Comparison of ENCODE assay signal across 13 cellular contexts in the genomic region with DNA sequence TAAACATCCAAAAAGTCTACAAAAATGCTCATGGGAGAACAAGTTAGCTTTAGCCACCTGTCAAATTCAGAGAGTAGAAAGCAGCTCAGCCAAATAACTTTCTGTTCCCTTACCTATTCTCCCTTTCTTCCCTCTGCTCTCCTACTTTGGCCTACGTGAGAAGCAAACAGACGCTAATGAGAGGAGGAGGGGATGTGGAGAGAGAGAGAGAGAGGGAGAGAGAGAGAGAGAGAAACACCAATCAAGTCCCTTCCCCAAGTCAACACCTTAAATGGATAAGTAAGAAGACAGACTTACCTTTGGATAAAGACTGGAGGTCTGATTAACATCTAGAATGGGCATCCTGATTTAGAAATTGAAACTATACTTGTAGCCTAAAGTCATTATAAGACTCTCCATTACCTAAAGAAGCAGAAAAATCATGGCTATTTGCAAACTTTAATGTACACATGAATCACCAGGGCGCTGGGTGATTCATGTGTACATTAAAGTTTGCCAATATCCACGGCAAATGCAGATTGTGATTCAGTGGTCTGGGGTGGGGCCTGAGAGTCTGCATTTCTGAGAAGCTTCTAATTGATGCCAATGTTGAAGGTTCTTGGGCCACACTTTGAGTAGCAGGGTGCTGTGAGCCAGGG. TPM values are rescaled to one million over a fixed set of nuclear protein-coding genes. Genes with fewer than 3 reads are reported as not detected.
A peak's percentile ranks its signal among the peaks of the same experiment; 100 is the strongest.
DNase-seq lines count a peak whose midpoint lies in the region; FAIRE-seq and TF ChIP-seq lines count a peak whose summit lies in the region.
"Had no signal": no experiment of that assay in that cellular context is flagged by ENCODE, and none has a peak within 500 bp of the region (broad histone marks: within the 10 kb centered on the region; RNA-seq: fewer than 3 reads in every experiment).

No MANE protein-coding gene starts in this region.

- H3K36me3 ChIP-seq in ACC112 (ENCODE audit: insufficient read depth, low read length) (no peaks in the 10 kb centered on the region), PC-9 (ENCODE audit: low read depth) (no peaks in the 10 kb centered on the region), fibroblast of lung (ENCODE audit: control insufficient read depth, insufficient read depth, low read length) (no peaks in the 10 kb centered on the region), H7 (replicated peaks; ENCODE audit: control insufficient read depth, insufficient read depth, low read length) (no peaks in the 10 kb centered on the region)

- no peaks in the 10 kb centered on the region for H4K20me1 ChIP-seq in PC-9 (ENCODE audit: insufficient read depth)
- no peaks in the 10 kb centered on the region for H4K20me1 ChIP-seq in fibroblast of lung (ENCODE audit: control insufficient read depth, extremely low read depth, insufficient read depth, low read length)

- intact Hi-C loops in PC-9 (cut with micrococcal nuclease; ENCODE audit: unreplicated experiment), result loop anchor here (5.0 kb wide), 1 partner anchor 524 kb away; no protein-coding TSS in a partner anchor

- H3K9me2 ChIP-seq in PC-9 (ENCODE audit: insufficient read depth), result no peaks in the 10 kb centered on the region

- no peak for DNase-seq in GM12891 (ENCODE audit: insufficient read length, low spot score)
- DNase-seq in PC-9, result peak in 1 of 2 experiments; percentile 76
- peak in 1 of 2 donors; percentile 39 for DNase-seq in fibroblast of lung (ENCODE audit: low read depth in 2 of 2)
- DNase-seq in NCI-H1694 treated with DMSO at 0.1 percent for 48 hours (lab: John Stamatoyannopoulos, UW), result no peak
- no peak for DNase-seq in H7
- no peak for DNase-seq in NCI-H2227 (lab: John Stamatoyannopoulos, UW; ENCODE audit: unreplicated experiment)
- no peak for DNase-seq in NCI-H1105 treated with DMSO at 0.1 percent for 48 hours (lab: John Stamatoyannopoulos, UW)
- DNase-seq: body of pancreas; CD4-positive, alpha-beta memory T cell; NCI-H1694; OCI-M1 had no signal

- peak overlapping the region; percentile 79 for H3K4me2 ChIP-seq in PC-9
- peak overlapping the region; percentile 7 for H3K4me2 ChIP-seq in fibroblast of lung (ENCODE audit: extremely low read depth, insufficient read depth, low read length)

- H2AFZ ChIP-seq in ACC112 (ENCODE audit: low read length, unreplicated experiment), result peak overlapping the region; percentile 33
- peak overlapping the region; percentile 79 for H2AFZ ChIP-seq in PC-9
- H2AFZ ChIP-seq in fibroblast of lung (ENCODE audit: low read length), result peak overlapping the region; percentile 4

- no peak overlapping the region for H3K27ac ChIP-seq in ACC112 (ENCODE audit: low read depth, low read length)
- H3K27ac ChIP-seq in PC-9, result peak overlapping the region; percentile 83
- H3K27ac ChIP-seq in fibroblast of lung (ENCODE audit: insufficient read depth, low read length), result no peak overlapping the region
- H3K27ac ChIP-seq: body of pancreas had no signal

- H3K4me1 ChIP-seq in ACC112 (ENCODE audit: control insufficient read depth, insufficient read depth, low read length, unreplicated experiment) (peaks cover 23% of the 10 kb centered on the region), PC-9 (replicated peaks; ENCODE audit: insufficient read depth) (peaks cover 54% of the 10 kb centered on the region), fibroblast of lung (ENCODE audit: control insufficient read depth, extremely low read depth, insufficient read depth, low read length) (peaks cover 5% of the 10 kb centered on the region)
- H3K4me1 ChIP-seq: body of pancreas had no signal

- POLR2A ChIA-PET in PC-9 (lab: Charles Lee; ENCODE audit: unreplicated experiment), result no interaction called here

- no peaks in the 10 kb centered on the region for H3K27me3 ChIP-seq in ACC112 (ENCODE audit: insufficient read depth, low read length)
- no peaks in the 10 kb centered on the region for H3K27me3 ChIP-seq in PC-9 (ENCODE audit: insufficient read depth, low read depth)
- no peaks in the 10 kb centered on the region for H3K27me3 ChIP-seq in fibroblast of lung (ENCODE audit: control insufficient read depth, insufficient read depth, low read length)
- peaks cover 2% of the 10 kb centered on the region for H3K27me3 ChIP-seq in H7 (ENCODE audit: control insufficient read depth, insufficient read depth, low read length)
- H3K27me3 ChIP-seq: body of pancreas had no signal

- H3K79me2 ChIP-seq in ACC112 (ENCODE audit: control insufficient read depth, insufficient read depth, low read length, unreplicated experiment) (no peaks in the 10 kb centered on the region), PC-9 (ENCODE audit: low read depth) (no peaks in the 10 kb centered on the region), fibroblast of lung (ENCODE audit: control insufficient read depth, insufficient read depth, low read length) (no peaks in the 10 kb centered on the region)

- peaks cover 30% of the 10 kb centered on the region for H3F3A ChIP-seq in PC-9 (ENCODE audit: insufficient read depth, low read depth)

- FAIRE-seq in GM12891 (lab: Jason Lieb, UNC), result peak; percentile 5

- H3K9me3 ChIP-seq in PC-9 (ENCODE audit: insufficient read depth, low read depth) (no peaks in the 10 kb centered on the region), fibroblast of lung (ENCODE audit: control insufficient read depth, insufficient read depth, low read depth, low read length) (no peaks in the 10 kb centered on the region)
- H3K9me3 ChIP-seq: body of pancreas had no signal

- H3K9ac ChIP-seq in fibroblast of lung (ENCODE audit: insufficient read depth, low read length), result no peak overlapping the region

- H3K4me3 ChIP-seq in ACC112 (ENCODE audit: low read depth, low read length) (peak overlapping the region; percentile 27; the same call in 1 of the 2 replicates), PC-9 (peak overlapping the region; percentile 41; the same call in 1 of the 2 replicates), fibroblast of lung (replicated peaks in 1 of 4; ENCODE audit: control extremely low read depth in 1 of 4, insufficient read depth in 1 of 4, low read depth in 3 of 4, low read length in 4 of 4) (no peak overlapping the region), H7 (ENCODE audit: insufficient read depth, low read depth, low read length) (no peak overlapping the region)
- H3K4me3 ChIP-seq: body of pancreas had no signal

- TF ChIP-seq CTCF in PC-9 (conservative IDR thresholded peaks at IDR 0.05) (peak; percentile 36; the same call in 1 of the 2 replicates), fibroblast of lung (conservative IDR thresholded peaks at IDR 0.05 in 1 of 2, IDR thresholded peaks at IDR 0.05 in 1 of 2; ENCODE audit: low read depth in 1 of 2, low read length in 2 of 2) (no peak)

- BruUV-seq in PC-9 (replicated peaks; lab: Mats Ljungman, UMichigan), result no TSS peak

- TF ChIP-seq POLR2A in GM12891 (IDR thresholded peaks at IDR 0.05; ENCODE audit: low read depth, low read length), result no peak

- CTCF ChIA-PET in PC-9 (lab: Charles Lee), result no interaction called here

TF ChIP-seq in GM12891, 5 proteins besides CTCF, POLR2A, EP300 and RAD21:
- TF ChIP-seq POU2F2 (IDR thresholded peaks at IDR 0.05; ENCODE audit: low read depth, low read length) (no peak), TAF1 (IDR thresholded peaks at IDR 0.05; ENCODE audit: low read depth, low read length) (no peak), POLR2AphosphoS5 (IDR thresholded peaks at IDR 0.05; ENCODE audit: low read depth, low read length) (no peak), PAX5 (IDR thresholded peaks at IDR 0.05; ENCODE audit: insufficient read depth, low read length, severe bottlenecking) (no peak), SPI1 (IDR thresholded peaks at IDR 0.05; ENCODE audit: low read depth, low read length) (no peak)

RNA-seq across cellular contexts. Expression of a gene that starts 13.1 kb away (rescaled TPM):
- polyA plus RNA-seq in GM12891 (2012; ENCODE audit: low read depth, missing spikeins), result 26.0 TPM
- 21.0 and 23.6 TPM in 2 replicates for total RNA-seq in PC-9 (2021)
- 34.2 and 35.8 TPM in 2 replicates for total RNA-seq in fibroblast of lung
- 35.6 and 36.1 TPM in 2 replicates for polyA plus RNA-seq in fibroblast of lung
- polyA plus RNA-seq in fibroblast of lung (2012), result 22.7 and 25.2 TPM in 2 replicates
- 0.41 and 6.0 TPM in 2 replicates for polyA minus RNA-seq in fibroblast of lung (ENCODE audit: low replicate concordance)
- 38.1 and 42.8 TPM in 2 replicates for total RNA-seq in H7 (2014; rRNA removed; shearing (Covaris generic))

RNA-seq across cellular contexts. Expression of a gene that starts 15.1 kb away (rescaled TPM):
- 4.9 TPM for polyA plus RNA-seq in GM12891 (2012; ENCODE audit: low read depth, missing spikeins)
- 1.0 and 1.5 TPM in 2 replicates for total RNA-seq in PC-9 (2021)
- 0.77 and 1.2 TPM in 2 replicates for total RNA-seq in fibroblast of lung
- 0.45 and 1.1 TPM in 2 replicates for polyA plus RNA-seq in fibroblast of lung
- polyA plus RNA-seq in fibroblast of lung (2012), result 0.38 and 1.9 TPM in 2 replicates
- polyA minus RNA-seq in fibroblast of lung (ENCODE audit: low replicate concordance), result 0.15 and 1.1 TPM in 2 replicates
- total RNA-seq in H7 (2014; rRNA removed; shearing (Covaris generic)), result 0.55 and 0.74 TPM in 2 replicates
- total RNA-seq: body of pancreas had no signal

RNA-seq across cellular contexts. Expression of a gene that starts 29.4 kb away (rescaled TPM):
- 115 TPM for polyA plus RNA-seq in GM12891 (2012; ENCODE audit: low read depth, missing spikeins)
- 0.20 TPM in 1 of 2 replicates, not detected in the other for total RNA-seq in PC-9 (2021)
- total RNA-seq in fibroblast of lung, result under 0.01 and 0.17 TPM in 2 replicates
- polyA plus RNA-seq in fibroblast of lung, result 0.56 and 0.68 TPM in 2 replicates
- 0.41 and 0.50 TPM in 2 replicates for polyA plus RNA-seq in fibroblast of lung (2012)
- 0.37 TPM in 1 of 2 replicates, not detected in the other for polyA minus RNA-seq in fibroblast of lung (ENCODE audit: low replicate concordance)
- not detected in 2 replicates for total RNA-seq in H7 (2014; rRNA removed; shearing (Covaris generic))
- total RNA-seq: body of pancreas; CD4-positive, alpha-beta memory T cell; pulmonary artery endothelial cell had no signal

RNA-seq across cellular contexts. Expression of a gene that starts 29.7 kb away (rescaled TPM):
- 8.3 TPM for polyA plus RNA-seq in GM12891 (2012; ENCODE audit: low read depth, missing spikeins)
- total RNA-seq in PC-9 (2021) (14.6 and 19.5 TPM in 2 replicates), fibroblast of lung (19.5 and 25.3 TPM in 2 replicates)
- 24.8 and 27.4 TPM in 2 replicates for polyA plus RNA-seq in fibroblast of lung
- 14.1 and 16.6 TPM in 2 replicates for polyA plus RNA-seq in fibroblast of lung (2012)
- polyA minus RNA-seq in fibroblast of lung (ENCODE audit: low replicate concordance), result 6.5 and 7.0 TPM in 2 replicates
- total RNA-seq in H7 (2014; rRNA removed; shearing (Covaris generic)), result 13.4 and 17.8 TPM in 2 replicates

Comparison
In these comparisons a context has a peak if more than half of its experiments do, and no peak if none do; other contexts are left out.
1. H2AFZ ChIP-seq: peak in every context shown above with its lines; median percentile 79 in PC-9; 33 in ACC112; 4 in fibroblast of lung.
2. H3K4me3 ChIP-seq: peak in ACC112 (single experiment) and PC-9 (single experiment); none in fibroblast of lung (0 of 4) and H7 (single experiment).